9 cellular contexts compared by ENCODE assay signal in the genomic region with DNA sequence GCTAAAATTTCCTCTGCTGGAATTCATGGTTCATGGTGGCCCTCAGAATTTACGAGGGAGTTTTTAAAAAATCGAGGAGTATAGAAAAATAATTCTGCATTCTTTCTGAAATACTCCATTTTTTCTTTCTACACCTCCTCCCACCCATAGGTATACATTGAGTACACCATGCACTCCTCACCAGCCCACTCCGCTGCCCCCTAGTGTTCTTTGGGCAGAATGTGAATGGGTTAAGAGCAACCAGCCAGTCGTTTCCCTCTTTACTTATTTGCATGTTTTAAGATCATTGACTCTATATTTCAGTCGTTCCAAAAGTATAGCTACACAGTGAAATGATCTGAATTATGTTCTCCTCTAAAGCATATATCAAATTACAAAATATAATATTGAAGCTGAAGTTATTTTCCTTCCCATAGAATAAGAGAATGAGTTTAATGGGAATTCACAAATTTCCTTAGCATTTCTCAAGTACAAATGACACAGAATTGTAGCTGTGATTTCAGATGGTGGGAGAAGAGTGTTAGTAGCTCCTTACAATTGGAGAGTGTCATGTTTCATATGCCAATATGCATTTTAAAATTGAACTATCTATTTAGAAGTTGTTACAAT.
A peak's percentile ranks its signal among the peaks of the same experiment; 100 is the strongest.
DNase-seq lines count a peak whose midpoint lies in the region; ATAC-seq and TF ChIP-seq lines count a peak whose summit lies in the region.
"Had no signal": no experiment of that assay in that cellular context is flagged by ENCODE, and none has a peak within 500 bp of the region (broad histone marks: within the 10 kb centered on the region; RNA-seq: fewer than 3 reads in every experiment).

No MANE protein-coding gene starts in this region.

- no peak overlapping the region for H3K27ac Mint-ChIP-seq in natural killer cell treated with Interleukin-12 subunit alpha and Interleukin-12 subunit beta and Interleukin-15 and Interleukin-18, amount 100 ng/mL, for 72 hours
- H3K27ac Mint-ChIP-seq: activated naive CD4-positive, alpha-beta T cell treated with anti-CD3 and anti-CD28 coated beads, Interleukin-2, amount 50 U/mL, for 72 hours had no signal

- H3K4me3 Mint-ChIP-seq in natural killer cell treated with Interleukin-12 subunit alpha and Interleukin-12 subunit beta and Interleukin-15 and Interleukin-18, amount 100 ng/mL, for 72 hours: no peak overlapping the region

- no peaks in the 10 kb centered on the region for H3K4me1 ChIP-seq in ovary (ENCODE audit: insufficient read depth)

- H3K27ac ChIP-seq in 22Rv1 (no peak overlapping the region), ovary (no peak overlapping the region)

- H3K36me3 ChIP-seq in ovary: no peaks in the 10 kb centered on the region

- H3K4me1 Mint-ChIP-seq in natural killer cell treated with Interleukin-12 subunit alpha and Interleukin-12 subunit beta and Interleukin-15 and Interleukin-18, amount 100 ng/mL, for 72 hours (ENCODE audit: low read depth in 2 of 2): no peaks in the 10 kb centered on the region

- intact Hi-C loops in ovary (cut with DNase I): no loop called here

- peak; percentile 44 for ATAC-seq in HG03469 (IDR thresholded peaks at IDR 0.05; ENCODE audit: unreplicated experiment)
- no peak for ATAC-seq in natural killer cell treated with Interleukin-12 subunit alpha and Interleukin-12 subunit beta and Interleukin-15 and Interleukin-18, amount 100 ng/mL, for 72 hours

- H3K9me3 Mint-ChIP-seq in natural killer cell treated with Interleukin-12 subunit alpha and Interleukin-12 subunit beta and Interleukin-15 and Interleukin-18, amount 100 ng/mL, for 72 hours: no peaks in the 10 kb centered on the region
- H3K9me3 Mint-ChIP-seq: activated naive CD4-positive, alpha-beta T cell treated with anti-CD3 and anti-CD28 coated beads, Interleukin-2, amount 50 U/mL, for 72 hours had no signal

- no peak for TF ChIP-seq POLR2A in ovary (IDR thresholded peaks at IDR 0.05)

- H3K9me3 ChIP-seq in ovary: no peaks in the 10 kb centered on the region

- DNase-seq in OCI-M1 (lab: John Stamatoyannopoulos, UW) (peak; percentile 70), foreskin fibroblast (peak in 1 of 2 donors; percentile 45), ovary (no peak)
- DNase-seq in natural killer cell treated with Interleukin-12 subunit alpha and Interleukin-12 subunit beta and Interleukin-15 and Interleukin-18, amount 100 ng/mL, for 72 hours (ENCODE audit: low spot score): no peak
- no peak for DNase-seq in stimulated activated CD4-positive, alpha-beta T cell treated with anti-CD3 and anti-CD28 coated beads, Interleukin-4, amount 100 ng/mL, for 4 hours

- 24 to 36% (median 28%) methylated on average over 5 of the region's 5 CpGs for WGBS in ovary, 3 donors

- TF ChIP-seq CTCF in 22Rv1 (IDR thresholded peaks at IDR 0.05) (peak; percentile 85), GM12875 (IDR thresholded peaks at IDR 0.05; ENCODE audit: borderline replicate concordance, insufficient read depth, low read depth, low read length) (peak; percentile 48; the same call in 1 of the 2 replicates), foreskin fibroblast (IDR thresholded peaks at IDR 0.05; ENCODE audit: low read depth, low read length) (peak; percentile 54), ovary (IDR thresholded peaks at IDR 0.05) (no peak)

- no peaks in the 10 kb centered on the region for H3K36me3 Mint-ChIP-seq in natural killer cell treated with Interleukin-12 subunit alpha and Interleukin-12 subunit beta and Interleukin-15 and Interleukin-18, amount 100 ng/mL, for 72 hours
- H3K36me3 Mint-ChIP-seq: activated naive CD4-positive, alpha-beta T cell treated with anti-CD3 and anti-CD28 coated beads, Interleukin-2, amount 50 U/mL, for 72 hours had no signal

- H3K4me3 ChIP-seq in GM12875 (ENCODE audit: low read depth, low read length): no peak overlapping the region
- no peak overlapping the region for H3K4me3 ChIP-seq in foreskin fibroblast (ENCODE audit: low read depth in 1 of 2, low read length in 2 of 2)
- H3K4me3 ChIP-seq in ovary: no peak overlapping the region

- H3K27me3 ChIP-seq in ovary: no peaks in the 10 kb centered on the region

- no peak for TF ChIP-seq EP300 in ovary (IDR thresholded peaks at IDR 0.05)

- H3K27me3 Mint-ChIP-seq in natural killer cell treated with Interleukin-12 subunit alpha and Interleukin-12 subunit beta and Interleukin-15 and Interleukin-18, amount 100 ng/mL, for 72 hours: no peaks in the 10 kb centered on the region

Comparison
In these comparisons a context has a peak if more than half of its experiments do, and no peak if none do; other contexts are left out.
1. CTCF ChIP-seq: peak in 22Rv1 (single experiment), GM12875 (single experiment) and foreskin fibroblast (single experiment); none in ovary (0 of 3).